8 cellular contexts compared by ENCODE assay signal in the genomic region with DNA sequence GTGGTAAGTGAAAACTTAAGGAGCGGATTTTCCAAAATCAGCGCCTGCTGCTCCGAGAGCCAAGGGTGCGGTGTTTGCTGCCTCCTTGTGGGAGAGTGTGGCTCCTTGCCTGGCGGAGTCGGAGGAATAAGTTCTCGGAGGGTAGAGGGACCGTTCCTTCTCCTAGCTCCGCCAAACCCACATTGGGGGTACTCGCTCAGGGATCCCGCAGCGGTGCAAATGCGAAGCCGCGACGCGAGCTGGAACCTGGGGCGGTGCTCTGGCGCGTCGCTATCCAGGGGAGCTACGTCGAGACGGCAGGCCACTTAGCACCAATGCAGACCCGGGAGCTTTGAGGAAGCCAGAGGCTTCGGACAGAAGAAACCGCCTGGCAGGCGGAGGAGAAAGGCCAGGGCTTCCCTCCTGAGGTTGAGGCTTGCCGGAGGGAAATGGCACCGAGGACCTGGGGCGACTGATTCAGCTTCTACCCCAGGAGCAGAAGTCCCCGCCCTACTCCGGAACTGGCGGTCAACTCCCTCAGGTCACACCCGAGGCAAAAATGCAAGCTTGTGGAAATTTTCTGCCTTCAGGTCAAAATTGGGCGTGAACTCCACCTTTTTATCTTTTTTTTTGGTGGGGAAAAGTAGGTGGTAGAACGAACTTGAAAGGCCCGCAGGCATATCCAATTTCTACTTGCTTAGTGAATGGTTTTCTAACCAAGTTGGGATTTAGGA. TPM values are rescaled to one million over a fixed set of nuclear protein-coding genes. Genes with fewer than 3 reads are reported as not detected.
DNase-seq lines count a peak whose midpoint lies in the region; ATAC-seq, FAIRE-seq and TF ChIP-seq lines count a peak whose summit lies in the region.

No MANE protein-coding gene starts in this region.

- no peak overlapping the region for H3K27ac Mint-ChIP-seq in endothelial cell (ENCODE audit: unreplicated experiment)

- FAIRE-seq in GM18507 (lab: Jason Lieb, UNC): peak; percentile 84

- DNase-seq in AG08395 (ENCODE audit: low spot score) (peak; percentile 78), GM18507 (ENCODE audit: extremely low spot score, insufficient read length, low read depth) (peak; percentile 29), NCI-H460 (ENCODE audit: extremely low read depth, low read depth) (peak; percentile 57), endothelial cell (ENCODE audit: low spot score) (peak; percentile 73)
- peak; percentile 13 to 38 for DNase-seq in activated CD8-positive, alpha-beta memory T cell treated with anti-CD3 and anti-CD28 coated beads for 1 hour (ENCODE audit: extremely low read depth in 1 of 2, low read depth in 1 of 2)
- DNase-seq in stimulated activated CD8-positive, alpha-beta memory T cell treated with anti-CD3 and anti-CD28 coated beads, Interleukin-4, amount 100 ng/mL, for 1 hour (ENCODE audit: low read depth in 2 of 2, low spot score in 1 of 2): peak; percentile 18 to 38

- H3K27me3 ChIP-seq in mononuclear cell (ENCODE audit: insufficient read depth, low read length): no peaks in the 10 kb centered on the region

- H3K4me3 ChIP-seq in mononuclear cell (ENCODE audit: low read length): peak overlapping the region; percentile 50

- no peaks in the 10 kb centered on the region for H3K9me3 Mint-ChIP-seq in endothelial cell (ENCODE audit: unreplicated experiment)

- ATAC-seq in HG02943 (IDR thresholded peaks at IDR 0.05; ENCODE audit: low read depth, unreplicated experiment): peak; percentile 83

- no peaks in the 10 kb centered on the region for H3K9me3 ChIP-seq in mononuclear cell (ENCODE audit: low read depth, low read length)

- TF ChIP-seq CTCF in endothelial cell (IDR thresholded peaks at IDR 0.05; ENCODE audit: unreplicated experiment): peak; percentile 18

- no peaks in the 10 kb centered on the region for H3K27me3 Mint-ChIP-seq in endothelial cell (ENCODE audit: unreplicated experiment)

- H3K36me3 Mint-ChIP-seq in endothelial cell (ENCODE audit: low read depth, unreplicated experiment): no peaks in the 10 kb centered on the region

- peaks cover 8% of the 10 kb centered on the region for H3K4me1 Mint-ChIP-seq in endothelial cell (ENCODE audit: unreplicated experiment)

- peak overlapping the region; percentile 77 for H3K4me3 Mint-ChIP-seq in endothelial cell (ENCODE audit: unreplicated experiment)

- H3K4me1 ChIP-seq in mononuclear cell (ENCODE audit: insufficient read depth, low read length): peaks cover 13% of the 10 kb centered on the region

RNA-seq across cellular contexts. Expression of a gene that starts 5.7 kb away (rescaled TPM):
- not detected in 2 replicates for total RNA-seq in NCI-H460 (2014; rRNA removed; shearing (Covaris generic))
- polyA plus RNA-seq in NCI-H460 (2014; cell fraction: nucleus; rRNA removed): not detected in 2 replicates
- not detected for total RNA-seq in endothelial cell (ENCODE audit: unreplicated experiment)
- total RNA-seq in mononuclear cell: 1.6 TPM

RNA-seq across cellular contexts. Expression of a gene that starts 19.3 kb away (rescaled TPM):
- total RNA-seq in NCI-H460 (2014; rRNA removed; shearing (Covaris generic)): not detected in 2 replicates
- not detected in 2 replicates for polyA plus RNA-seq in NCI-H460 (2014; cell fraction: nucleus; rRNA removed)
- total RNA-seq in endothelial cell (ENCODE audit: unreplicated experiment) (not detected), mononuclear cell (not detected)

RNA-seq across cellular contexts. Expression of a gene that starts 26.5 kb away (rescaled TPM):
- not detected in 2 replicates for total RNA-seq in NCI-H460 (2014; rRNA removed; shearing (Covaris generic))
- not detected in 2 replicates for polyA plus RNA-seq in NCI-H460 (2014; cell fraction: nucleus; rRNA removed)
- total RNA-seq in endothelial cell (ENCODE audit: unreplicated experiment): not detected
- not detected for total RNA-seq in mononuclear cell

RNA-seq across cellular contexts. Expression of a gene that starts 34.9 kb away (rescaled TPM):
- not detected in 2 replicates for total RNA-seq in NCI-H460 (2014; rRNA removed; shearing (Covaris generic))
- not detected in 2 replicates for polyA plus RNA-seq in NCI-H460 (2014; cell fraction: nucleus; rRNA removed)
- total RNA-seq in endothelial cell (ENCODE audit: unreplicated experiment) (not detected), mononuclear cell (not detected)

Comparison
In these comparisons a context has a peak if more than half of its experiments do, and no peak if none do; other contexts are left out.
1. Peak in every context shown above with its lines: DNase-seq, ATAC-seq and H3K4me3 ChIP-seq.
2. DNase-seq: peak in every context shown above with its lines; median percentile 78 in AG08395; 73 in endothelial cell; 57 in NCI-H460; 29 in GM18507; 28 in stimulated activated CD8-positive, alpha-beta memory T cell treated with anti-CD3 and anti-CD28 coated beads, Interleukin-4, amount 100 ng/mL, for 1 hour; 26 in activated CD8-positive, alpha-beta memory T cell treated with anti-CD3 and anti-CD28 coated beads for 1 hour.